1 cellular context compared by ENCODE assay signal in the genomic region with DNA sequence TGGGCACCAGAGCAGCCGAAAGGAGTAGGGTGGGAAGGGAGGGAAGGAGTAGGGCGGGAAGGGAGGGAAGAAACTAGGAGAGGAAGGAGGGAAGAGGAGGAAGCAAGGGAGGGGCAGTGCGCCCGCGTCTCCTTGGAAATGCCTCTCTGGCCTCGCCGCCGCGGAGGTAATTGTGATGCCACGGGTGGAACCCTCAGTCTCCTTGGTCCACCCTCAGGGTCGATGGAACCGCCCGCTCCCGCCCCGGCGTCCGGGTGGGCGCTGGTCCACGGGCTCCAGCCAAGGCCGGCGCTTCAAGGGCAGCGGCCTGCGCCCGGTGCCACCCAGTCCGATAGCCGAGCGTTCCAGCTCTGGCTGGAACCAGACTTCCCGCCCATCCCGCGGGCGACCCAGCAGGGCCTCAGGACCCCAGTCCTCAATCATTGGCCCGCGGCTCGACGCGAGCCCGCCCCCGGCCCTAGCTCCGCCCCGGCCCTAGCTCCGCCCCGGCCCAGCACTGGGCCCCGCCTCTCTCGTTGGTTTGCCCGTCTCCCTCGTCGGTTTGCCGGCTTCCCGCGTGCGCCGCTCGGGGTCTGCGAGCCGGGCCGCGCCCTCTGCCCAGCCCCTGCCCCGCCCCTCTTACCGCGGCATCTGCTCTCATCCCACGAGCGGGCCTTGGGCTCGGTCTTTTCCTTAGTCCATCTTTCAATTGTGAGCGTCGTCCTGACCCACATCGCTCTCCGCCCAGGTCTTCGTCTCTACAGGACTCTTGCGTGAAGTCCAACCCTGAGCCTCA.
TF ChIP-seq lines count a peak whose summit lies in the region.

No MANE protein-coding gene starts in this region.

TF ChIP-seq in HepG2, 621 proteins besides CTCF, POLR2A, EP300 and RAD21 (continued from another document):
- TF ChIP-seq, protein P1, sequence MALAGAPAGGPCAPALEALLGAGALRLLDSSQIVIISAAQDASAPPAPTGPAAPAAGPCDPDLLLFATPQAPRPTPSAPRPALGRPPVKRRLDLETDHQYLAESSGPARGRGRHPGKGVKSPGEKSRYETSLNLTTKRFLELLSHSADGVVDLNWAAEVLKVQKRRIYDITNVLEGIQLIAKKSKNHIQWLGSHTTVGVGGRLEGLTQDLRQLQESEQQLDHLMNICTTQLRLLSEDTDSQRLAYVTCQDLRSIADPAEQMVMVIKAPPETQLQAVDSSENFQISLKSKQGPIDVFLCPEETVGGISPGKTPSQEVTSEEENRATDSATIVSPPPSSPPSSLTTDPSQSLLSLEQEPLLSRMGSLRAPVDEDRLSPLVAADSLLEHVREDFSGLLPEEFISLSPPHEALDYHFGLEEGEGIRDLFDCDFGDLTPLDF (CRISPR knock-in tag; IDR thresholded peaks at IDR 0.05), result peak; percentile 85
- TF ChIP-seq ZFP62 (CRISPR knock-in tag; IDR thresholded peaks at IDR 0.05), result no peak
- TF ChIP-seq STAT5B (CRISPR knock-in tag; IDR thresholded peaks at IDR 0.05), result no peak
- TF ChIP-seq, protein P2, sequence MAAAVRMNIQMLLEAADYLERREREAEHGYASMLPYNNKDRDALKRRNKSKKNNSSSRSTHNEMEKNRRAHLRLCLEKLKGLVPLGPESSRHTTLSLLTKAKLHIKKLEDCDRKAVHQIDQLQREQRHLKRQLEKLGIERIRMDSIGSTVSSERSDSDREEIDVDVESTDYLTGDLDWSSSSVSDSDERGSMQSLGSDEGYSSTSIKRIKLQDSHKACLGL (CRISPR knock-in tag; IDR thresholded peaks at IDR 0.05), result 0 out of 2 replicates have a peak, but pooled peaks have one; percentile 69
- peak; percentile 71; the same call in 1 of the 2 replicates for TF ChIP-seq ZBTB7B (CRISPR knock-in tag; IDR thresholded peaks at IDR 0.05)
- TF ChIP-seq, protein P3, sequence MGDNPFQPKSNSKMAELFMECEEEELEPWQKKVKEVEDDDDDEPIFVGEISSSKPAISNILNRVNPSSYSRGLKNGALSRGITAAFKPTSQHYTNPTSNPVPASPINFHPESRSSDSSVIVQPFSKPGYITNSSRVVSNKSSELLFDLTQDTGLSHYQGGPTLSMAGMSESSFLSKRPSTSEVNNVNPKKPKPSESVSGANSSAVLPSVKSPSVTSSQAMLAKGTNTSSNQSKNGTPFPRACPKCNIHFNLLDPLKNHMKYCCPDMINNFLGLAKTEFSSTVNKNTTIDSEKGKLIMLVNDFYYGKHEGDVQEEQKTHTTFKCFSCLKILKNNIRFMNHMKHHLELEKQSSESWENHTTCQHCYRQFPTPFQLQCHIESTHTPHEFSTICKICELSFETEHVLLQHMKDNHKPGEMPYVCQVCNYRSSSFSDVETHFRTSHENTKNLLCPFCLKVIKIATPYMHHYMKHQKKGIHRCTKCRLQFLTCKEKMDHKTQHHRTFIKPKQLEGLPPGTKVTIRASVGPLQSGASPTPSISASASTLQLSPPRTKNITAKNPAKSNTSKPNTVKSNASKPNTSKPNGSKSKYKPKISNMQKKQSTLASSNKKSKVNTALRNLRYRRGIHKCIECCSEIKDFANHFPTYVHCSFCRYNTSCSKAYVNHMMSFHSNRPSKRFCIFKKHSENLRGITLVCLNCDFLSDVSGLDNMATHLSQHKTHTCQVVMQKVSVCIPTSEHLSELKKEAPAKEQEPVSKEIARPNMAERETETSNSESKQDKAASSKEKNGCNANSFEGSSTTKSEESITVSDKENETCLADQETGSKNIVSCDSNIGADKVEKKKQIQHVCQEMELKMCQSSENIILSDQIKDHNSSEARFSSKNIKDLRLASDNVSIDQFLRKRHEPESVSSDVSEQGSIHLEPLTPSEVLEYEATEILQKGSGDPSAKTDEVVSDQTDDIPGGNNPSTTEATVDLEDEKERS (CRISPR knock-in tag; IDR thresholded peaks at IDR 0.05), result no peak
- TF ChIP-seq ZNF251 (CRISPR knock-in tag; IDR thresholded peaks at IDR 0.05), result no peak
- peak; percentile 78 for TF ChIP-seq KDM2A (CRISPR knock-in tag; IDR thresholded peaks at IDR 0.05; ENCODE audit: borderline replicate concordance, low read depth)
- no peak for TF ChIP-seq GTF3A (CRISPR knock-in tag; conservative IDR thresholded peaks at IDR 0.05)
- TF ChIP-seq ZNF263 (CRISPR knock-in tag; IDR thresholded peaks at IDR 0.05), result peak; percentile 45
- TF ChIP-seq ZNF772 (CRISPR knock-in tag; IDR thresholded peaks at IDR 0.05), result no peak
- TF ChIP-seq DR1 (CRISPR knock-in tag; IDR thresholded peaks at IDR 0.05), result no peak
- TF ChIP-seq MEIS1 (CRISPR knock-in tag; IDR thresholded peaks at IDR 0.05; ENCODE audit: borderline replicate concordance), result 0 out of 2 replicates have a peak, but pooled peaks have one; percentile 67
- TF ChIP-seq, protein P4, sequence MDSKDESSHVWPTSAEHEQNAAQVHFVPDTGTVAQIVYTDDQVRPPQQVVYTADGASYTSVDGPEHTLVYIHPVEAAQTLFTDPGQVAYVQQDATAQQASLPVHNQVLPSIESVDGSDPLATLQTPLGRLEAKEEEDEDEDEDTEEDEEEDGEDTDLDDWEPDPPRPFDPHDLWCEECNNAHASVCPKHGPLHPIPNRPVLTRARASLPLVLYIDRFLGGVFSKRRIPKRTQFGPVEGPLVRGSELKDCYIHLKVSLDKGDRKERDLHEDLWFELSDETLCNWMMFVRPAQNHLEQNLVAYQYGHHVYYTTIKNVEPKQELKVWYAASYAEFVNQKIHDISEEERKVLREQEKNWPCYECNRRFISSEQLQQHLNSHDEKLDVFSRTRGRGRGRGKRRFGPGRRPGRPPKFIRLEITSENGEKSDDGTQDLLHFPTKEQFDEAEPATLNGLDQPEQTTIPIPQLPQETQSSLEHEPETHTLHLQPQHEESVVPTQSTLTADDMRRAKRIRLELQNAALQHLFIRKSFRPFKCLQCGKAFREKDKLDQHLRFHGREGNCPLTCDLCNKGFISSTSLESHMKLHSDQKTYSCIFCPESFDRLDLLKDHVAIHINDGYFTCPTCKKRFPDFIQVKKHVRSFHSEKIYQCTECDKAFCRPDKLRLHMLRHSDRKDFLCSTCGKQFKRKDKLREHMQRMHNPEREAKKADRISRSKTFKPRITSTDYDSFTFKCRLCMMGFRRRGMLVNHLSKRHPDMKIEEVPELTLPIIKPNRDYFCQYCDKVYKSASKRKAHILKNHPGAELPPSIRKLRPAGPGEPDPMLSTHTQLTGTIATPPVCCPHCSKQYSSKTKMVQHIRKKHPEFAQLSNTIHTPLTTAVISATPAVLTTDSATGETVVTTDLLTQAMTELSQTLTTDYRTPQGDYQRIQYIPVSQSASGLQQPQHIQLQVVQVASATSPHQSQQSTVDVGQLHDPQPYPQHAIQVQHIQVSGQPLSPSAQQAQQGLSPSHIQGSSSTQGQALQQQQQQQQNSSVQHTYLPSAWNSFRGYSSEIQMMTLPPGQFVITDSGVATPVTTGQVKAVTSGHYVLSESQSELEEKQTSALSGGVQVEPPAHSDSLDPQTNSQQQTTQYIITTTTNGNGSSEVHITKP (CRISPR knock-in tag; IDR thresholded peaks at IDR 0.05; ENCODE audit: low read depth), result peak; percentile 40; the same call in 1 of the 2 replicates
- TF ChIP-seq CBX1 (IDR thresholded peaks at IDR 0.05; ENCODE audit: low read depth), result peak; percentile 69
- no peak for TF ChIP-seq PRMT3 (CRISPR knock-in tag; IDR thresholded peaks at IDR 0.05; ENCODE audit: borderline replicate concordance, low read depth)
- 0 out of 2 replicates have a peak, but pooled peaks have one; percentile 2 for TF ChIP-seq ZNF138 (CRISPR knock-in tag; IDR thresholded peaks at IDR 0.05; ENCODE audit: low read depth)
- TF ChIP-seq ZNF670 (CRISPR knock-in tag; IDR thresholded peaks at IDR 0.05; ENCODE audit: borderline replicate concordance), result peak; percentile 43; the same call in 1 of the 2 replicates
- peak; percentile 55; the same call in 1 of the 2 replicates for TF ChIP-seq RXRB (CRISPR knock-in tag; IDR thresholded peaks at IDR 0.05; ENCODE audit: borderline replicate concordance)
- TF ChIP-seq, protein P5, sequence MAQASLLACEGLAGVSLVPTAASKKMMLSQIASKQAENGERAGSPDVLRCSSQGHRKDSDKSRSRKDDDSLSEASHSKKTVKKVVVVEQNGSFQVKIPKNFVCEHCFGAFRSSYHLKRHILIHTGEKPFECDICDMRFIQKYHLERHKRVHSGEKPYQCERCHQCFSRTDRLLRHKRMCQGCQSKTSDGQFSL (CRISPR knock-in tag; IDR thresholded peaks at IDR 0.05), result peak; percentile 13; the same call in 1 of the 2 replicates
- TF ChIP-seq ZMAT3 (CRISPR knock-in tag; conservative IDR thresholded peaks at IDR 0.05), result no peak
- TF ChIP-seq, protein P6, sequence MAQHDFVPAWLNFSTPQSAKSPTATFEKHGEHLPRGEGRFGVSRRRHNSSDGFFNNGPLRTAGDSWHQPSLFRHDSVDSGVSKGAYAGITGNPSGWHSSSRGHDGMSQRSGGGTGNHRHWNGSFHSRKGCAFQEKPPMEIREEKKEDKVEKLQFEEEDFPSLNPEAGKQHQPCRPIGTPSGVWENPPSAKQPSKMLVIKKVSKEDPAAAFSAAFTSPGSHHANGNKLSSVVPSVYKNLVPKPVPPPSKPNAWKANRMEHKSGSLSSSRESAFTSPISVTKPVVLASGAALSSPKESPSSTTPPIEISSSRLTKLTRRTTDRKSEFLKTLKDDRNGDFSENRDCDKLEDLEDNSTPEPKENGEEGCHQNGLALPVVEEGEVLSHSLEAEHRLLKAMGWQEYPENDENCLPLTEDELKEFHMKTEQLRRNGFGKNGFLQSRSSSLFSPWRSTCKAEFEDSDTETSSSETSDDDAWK (CRISPR knock-in tag; IDR thresholded peaks at IDR 0.05), result no peak
